ENCODE assay signal across 8 cellular contexts in the genomic region with DNA sequence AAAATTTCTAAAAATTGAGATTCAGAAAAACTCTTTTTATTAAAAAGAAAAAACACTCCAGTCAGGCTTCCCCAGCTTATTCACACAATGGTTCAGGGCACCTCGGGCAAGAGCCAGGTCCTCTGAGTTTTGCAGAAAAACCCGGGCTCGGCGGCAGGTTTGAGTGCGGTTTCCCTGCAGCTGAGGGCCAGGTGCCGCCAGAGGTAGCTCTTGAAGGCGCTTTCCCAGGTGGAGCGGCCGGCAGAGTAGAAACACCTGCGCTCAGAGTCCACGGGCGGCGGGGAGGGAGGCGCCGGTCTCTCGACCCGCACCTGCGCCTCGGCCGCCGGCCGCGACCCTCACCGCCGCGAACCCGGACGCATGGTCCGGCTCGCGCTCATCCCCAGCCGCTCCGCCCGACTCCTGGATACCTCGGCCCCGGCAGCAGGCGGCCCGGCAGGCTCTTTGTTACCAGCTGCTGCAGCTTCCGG. TPM values are rescaled to one million over a fixed set of nuclear protein-coding genes. Genes with fewer than 3 reads are reported as not detected.
DNase-seq lines count a peak whose midpoint lies in the region; ATAC-seq, FAIRE-seq and TF ChIP-seq lines count a peak whose summit lies in the region.

No MANE protein-coding gene starts in this region.

- peak overlapping the region; percentile 81 for H3K4me3 ChIP-seq in GM12875 (ENCODE audit: low read depth, low read length)
- H3K4me3 ChIP-seq in coronary artery, result peak overlapping the region; percentile 89

- H3K4me3 Mint-ChIP-seq in naive thymus-derived CD8-positive, alpha-beta T cell, result peak overlapping the region; percentile 87 to 100 (median 96)

- no peak for TF ChIP-seq POLR2A in H54 (IDR thresholded peaks at IDR 0.05; ENCODE audit: low read depth, low read length)

- peak overlapping the region; percentile 95 to 100 (median 99) for H3K27ac Mint-ChIP-seq in naive thymus-derived CD8-positive, alpha-beta T cell

- peak; percentile 29 to 35 for ATAC-seq in naive thymus-derived CD8-positive, alpha-beta T cell
- no peak for ATAC-seq in GM18861 (IDR thresholded peaks at IDR 0.05; ENCODE audit: unreplicated experiment)

- TF ChIP-seq CTCF in GM12875 (IDR thresholded peaks at IDR 0.05; ENCODE audit: borderline replicate concordance, insufficient read depth, low read depth, low read length), result no peak
- TF ChIP-seq CTCF in coronary artery (IDR thresholded peaks at IDR 0.05), result no peak

- DNase-seq in H54 (ENCODE audit: insufficient read length, low spot score) (peak; percentile 29), NCI-H2171 (lab: John Stamatoyannopoulos, UW) (peak; percentile 36), coronary artery (ENCODE audit: low spot score) (no peak), Kasumi-1 (lab: John Stamatoyannopoulos, UW) (no peak), kidney tubule cell (ENCODE audit: low spot score) (no peak)
- DNase-seq in naive thymus-derived CD8-positive, alpha-beta T cell, result peak in 4 of 10 donors; percentile 4 to 65 (median 38)

- H3K9me3 Mint-ChIP-seq in naive thymus-derived CD8-positive, alpha-beta T cell, result no peaks in the 10 kb centered on the region

- peak overlapping the region; percentile 78 to 81 for H3K27ac ChIP-seq in coronary artery

- peaks cover 0 to 15% (median 3%) of the 10 kb centered on the region in 3 donors for H3K36me3 Mint-ChIP-seq in naive thymus-derived CD8-positive, alpha-beta T cell

- no peaks in the 10 kb centered on the region for H3K27me3 Mint-ChIP-seq in naive thymus-derived CD8-positive, alpha-beta T cell

- POLR2A ChIA-PET in naive thymus-derived CD8-positive, alpha-beta T cell (lab: Charles Lee), result interaction anchor here (0.5 to 2.2 kb wide), 4 partner anchors 11 to 1751 kb away, joined by 3 to 6 read pairs (median 4); partner anchors contain the start of gene UFM1

- H3K4me1 Mint-ChIP-seq in naive thymus-derived CD8-positive, alpha-beta T cell, result peaks cover 16 to 78% (median 58%) of the 10 kb centered on the region in 4 donors

- no peak for FAIRE-seq in H54 (lab: Jason Lieb, UNC)

RNA-seq across cellular contexts. Expression of gene PROSER1, which starts 0.4 kb away (rescaled TPM):
- total RNA-seq in naive thymus-derived CD8-positive, alpha-beta T cell, result 10 to 100 TPM; 47.4 to 53.1 TPM
- 10 to 100 TPM in 2 of 3 donors, 1 to 10 TPM in 1; 6.8 to 14.7 (median 13.1) TPM for polyA plus RNA-seq in naive thymus-derived CD8-positive, alpha-beta T cell

RNA-seq across cellular contexts. Expression of gene NHLRC3, which starts 0.8 kb away (rescaled TPM):
- 10 to 100 TPM; 36.2 to 42.3 TPM for total RNA-seq in naive thymus-derived CD8-positive, alpha-beta T cell
- 1 to 10 TPM; 4.5 to 6.5 (median 5.5) TPM for polyA plus RNA-seq in naive thymus-derived CD8-positive, alpha-beta T cell

RNA-seq across cellular contexts. Expression of gene STOML3, which starts 46.8 kb away (rescaled TPM):
- total RNA-seq in naive thymus-derived CD8-positive, alpha-beta T cell, result not detected
- not detected for polyA plus RNA-seq in naive thymus-derived CD8-positive, alpha-beta T cell

Comparison
In these comparisons a context has a peak if more than half of its experiments do, and no peak if none do; other contexts are left out.
1. DNase-seq: peak in H54 (single experiment) and NCI-H2171 (single experiment); none in coronary artery (single experiment), Kasumi-1 (0 of 2) and kidney tubule cell (single experiment).